In genomic region chr1:13228343-13228781, GRCh38 we compare ENCODE assay signal across 9 cellular contexts. TPM values are rescaled to one million over a fixed set of nuclear protein-coding genes. Genes with fewer than 3 reads are reported as not detected.
DNase-seq lines count a peak whose midpoint lies in the region; ATAC-seq and TF ChIP-seq lines count a peak whose summit lies in the region.
"Had no signal": no experiment of that assay in that cellular context is flagged by ENCODE, and none has a peak within 500 bp of the region (broad histone marks: within the 10 kb centered on the region; RNA-seq: fewer than 3 reads in every experiment).

No MANE protein-coding gene starts in this region.

- peak; percentile 5 to 19 for DNase-seq in SHP77 (lab: John Stamatoyannopoulos, UW)
- no peak for DNase-seq in SHP77 treated with DMSO at 0.1 percent for 48 hours (lab: John Stamatoyannopoulos, UW)
- DNase-seq in SJCRH30 = peak; percentile 31 to 47
- DNase-seq in fibroblast of mammary gland (ENCODE audit: low read depth) = no peak
- no peak for DNase-seq in ecto neural progenitor cell (ENCODE audit: low spot score)
- DNase-seq in nephron progenitor cell = no peak

- H3K27ac Mint-ChIP-seq in stimulated activated memory B cell treated with anti-CD40 and anti-IgM and Interleukin-4, amounts not matched to agents 10 μg/mL and 1 μg/mL and 100 μg/mL, for 72 hours = no peak overlapping the region
- H3K27ac Mint-ChIP-seq in nephron progenitor cell = no peak overlapping the region

- ATAC-seq in stimulated activated memory B cell treated with anti-CD40 and anti-IgM and Interleukin-4, amounts not matched to agents 10 μg/mL and 1 μg/mL and 100 μg/mL, for 72 hours = peak; percentile 37
- no peak for ATAC-seq in GM18867 (IDR thresholded peaks at IDR 0.05; ENCODE audit: unreplicated experiment)

- H3K27ac ChIP-seq in SJCRH30 = no peak overlapping the region
- H3K27ac ChIP-seq: BLaER1 had no signal

- H3K4me1 ChIP-seq in SJCRH30 = no peaks in the 10 kb centered on the region
- H3K4me1 ChIP-seq: BLaER1 had no signal

- TF ChIP-seq CTCF in fibroblast of mammary gland (conservative IDR thresholded peaks at IDR 0.05; ENCODE audit: control insufficient read depth, insufficient read depth, low read depth, low read length) (peak; percentile 21), nephron progenitor cell (IDR thresholded peaks at IDR 0.05) (no peak)

- no peaks in the 10 kb centered on the region for H3K9me3 ChIP-seq in SJCRH30 (replicated peaks)
- H3K9me3 ChIP-seq: BLaER1 had no signal

- H3K27me3 Mint-ChIP-seq in stimulated activated memory B cell treated with anti-CD40 and anti-IgM and Interleukin-4, amounts not matched to agents 10 μg/mL and 1 μg/mL and 100 μg/mL, for 72 hours = no peaks in the 10 kb centered on the region
- H3K27me3 Mint-ChIP-seq in nephron progenitor cell (ENCODE audit: low read depth, poor library complexity) = peaks cover 6% of the 10 kb centered on the region

- no peaks in the 10 kb centered on the region for H3K4me1 Mint-ChIP-seq in stimulated activated memory B cell treated with anti-CD40 and anti-IgM and Interleukin-4, amounts not matched to agents 10 μg/mL and 1 μg/mL and 100 μg/mL, for 72 hours
- H3K4me1 Mint-ChIP-seq in nephron progenitor cell = no peaks in the 10 kb centered on the region

- H3K36me3 Mint-ChIP-seq in stimulated activated memory B cell treated with anti-CD40 and anti-IgM and Interleukin-4, amounts not matched to agents 10 μg/mL and 1 μg/mL and 100 μg/mL, for 72 hours = no peaks in the 10 kb centered on the region
- H3K36me3 Mint-ChIP-seq in nephron progenitor cell (ENCODE audit: low read depth) = peaks cover 4% of the 10 kb centered on the region

- H3K4me3 ChIP-seq in SJCRH30 (no peak overlapping the region), fibroblast of mammary gland (ENCODE audit: control insufficient read depth, low read depth, low read length) (no peak overlapping the region)
- H3K4me3 ChIP-seq: BLaER1 had no signal

- no peaks in the 10 kb centered on the region for H3K27me3 ChIP-seq in SJCRH30
- H3K27me3 ChIP-seq: BLaER1 had no signal

- no peaks in the 10 kb centered on the region for H3K36me3 ChIP-seq in SJCRH30
- H3K36me3 ChIP-seq: BLaER1 had no signal

- H3K9me3 Mint-ChIP-seq in stimulated activated memory B cell treated with anti-CD40 and anti-IgM and Interleukin-4, amounts not matched to agents 10 μg/mL and 1 μg/mL and 100 μg/mL, for 72 hours = no peaks in the 10 kb centered on the region
- H3K9me3 Mint-ChIP-seq in nephron progenitor cell = peaks cover 80% of the 10 kb centered on the region

- no peak overlapping the region for H3K4me3 Mint-ChIP-seq in stimulated activated memory B cell treated with anti-CD40 and anti-IgM and Interleukin-4, amounts not matched to agents 10 μg/mL and 1 μg/mL and 100 μg/mL, for 72 hours
- no peak overlapping the region for H3K4me3 Mint-ChIP-seq in nephron progenitor cell

RNA-seq across cellular contexts. Expression of gene PRAMEF18, which starts 2.4 kb away (rescaled TPM):
- total RNA-seq in SJCRH30 (2014; rRNA removed; shearing (Covaris generic)) = not detected in 2 replicates

RNA-seq across cellular contexts. Expression of gene PRAMEF5, which starts 25.6 kb away (rescaled TPM):
- not detected in 2 replicates for total RNA-seq in SJCRH30 (2014; rRNA removed; shearing (Covaris generic))

RNA-seq across cellular contexts. Expression of gene PRAMEF13, which starts 27.2 kb away (rescaled TPM):
- not detected in 2 replicates for total RNA-seq in SJCRH30 (2014; rRNA removed; shearing (Covaris generic))

RNA-seq across cellular contexts. Expression of gene PRAMEF8, which starts 56.6 kb away (rescaled TPM):
- not detected in 2 replicates for total RNA-seq in SJCRH30 (2014; rRNA removed; shearing (Covaris generic))

RNA-seq across cellular contexts. Expression of gene PRAMEF9, which starts 56.7 kb away (rescaled TPM):
- not detected in 2 replicates for total RNA-seq in SJCRH30 (2014; rRNA removed; shearing (Covaris generic))

Comparison
In these comparisons a context has a peak if more than half of its experiments do, and no peak if none do; other contexts are left out.
1. DNase-seq: peak in SHP77 (2 of 2) and SJCRH30 (2 of 2); none in SHP77 treated with DMSO at 0.1 percent for 48 hours (single experiment), fibroblast of mammary gland (single experiment), ecto neural progenitor cell (single experiment) and nephron progenitor cell (single experiment).